ENCODE assay signal across 17 cellular contexts in the genomic region with DNA sequence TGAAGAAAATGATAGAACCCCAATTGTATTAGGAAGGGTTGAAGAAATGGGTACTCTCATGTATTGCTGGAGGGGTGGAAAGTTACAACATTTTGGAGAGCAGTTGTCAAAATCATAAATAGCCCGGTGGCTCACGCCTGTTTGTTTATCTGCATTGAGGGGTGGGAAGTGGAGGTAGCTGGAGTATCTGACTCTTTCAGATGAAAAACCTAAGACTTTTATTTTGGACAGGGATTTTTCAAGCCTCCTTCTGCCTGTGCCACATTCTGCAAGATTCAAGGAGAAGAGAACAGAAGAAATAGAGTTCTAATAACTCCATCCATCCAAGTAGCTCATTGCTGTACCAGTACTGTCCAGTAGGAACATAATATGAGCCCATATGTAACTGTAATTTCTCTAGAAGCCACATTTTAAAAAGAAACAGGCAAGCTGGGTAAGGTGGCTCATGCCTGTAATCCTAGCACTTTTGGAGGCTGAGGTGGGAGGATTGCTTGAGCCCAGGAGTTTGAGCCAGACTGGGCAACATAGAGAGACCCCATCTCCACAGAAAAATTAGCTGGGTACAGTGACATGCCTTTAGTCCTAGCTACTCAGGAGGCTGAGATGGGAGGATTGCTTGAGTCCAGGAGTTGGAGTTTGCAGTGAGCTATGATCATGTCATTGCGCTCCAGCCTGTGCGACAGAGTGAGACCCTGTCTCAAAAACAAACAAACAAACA. TPM values are rescaled to one million over a fixed set of nuclear protein-coding genes. Genes with fewer than 3 reads are reported as not detected.
DNase-seq lines count a peak whose midpoint lies in the region; ATAC-seq and TF ChIP-seq lines count a peak whose summit lies in the region.
"Had no signal": no experiment of that assay in that cellular context is flagged by ENCODE, and none has a peak within 500 bp of the region (broad histone marks: within the 10 kb centered on the region; RNA-seq: fewer than 3 reads in every experiment).

No MANE protein-coding gene starts in this region.

- H3K27me3 ChIP-seq in HL-60 (ENCODE audit: insufficient read depth, poor library complexity, severe bottlenecking) (no peaks in the 10 kb centered on the region), esophagus squamous epithelium (no peaks in the 10 kb centered on the region)
- H3K27me3 ChIP-seq: heart left ventricle, sigmoid colon, stomach had no signal

- no peak for TF ChIP-seq POLR2A in esophagus squamous epithelium (IDR thresholded peaks at IDR 0.05)
- no peak for TF ChIP-seq POLR2A in GM18505 (IDR thresholded peaks at IDR 0.05; ENCODE audit: borderline replicate concordance, extremely low read depth, insufficient read depth, insufficient read length)

- intact Hi-C loops in CD14-positive monocyte (cut with micrococcal nuclease) (loop anchor here in 1 of 2 donors (5.0 kb wide), 1 partner anchor 58 kb away; no protein-coding TSS in a partner anchor), esophagus squamous epithelium (cut with DNase I) (no loop called here)

- TF ChIP-seq CTCF in CD14-positive monocyte (IDR thresholded peaks at IDR 0.05) = peak; percentile 11
- no peak for TF ChIP-seq CTCF in HL-60 (IDR thresholded peaks at IDR 0.05; ENCODE audit: insufficient read depth, low read length)
- peak; percentile 29 for TF ChIP-seq CTCF in astrocyte of the cerebellum (IDR thresholded peaks at IDR 0.05; ENCODE audit: low read depth, low read length, missing control alignments)
- TF ChIP-seq CTCF in mesothelial cell of epicardium (IDR thresholded peaks at IDR 0.05; ENCODE audit: unreplicated experiment) = peak; percentile 37
- TF ChIP-seq CTCF in esophagus squamous epithelium (IDR thresholded peaks at IDR 0.05) = peak in 1 of 6 experiments; percentile 26

- peaks cover 58% of the 10 kb centered on the region for H3K4me1 Mint-ChIP-seq in CD14-positive monocyte
- H3K4me1 Mint-ChIP-seq in mesothelial cell of epicardium = no peaks in the 10 kb centered on the region

- H3K4me3 ChIP-seq in HL-60 (replicated peaks; ENCODE audit: insufficient read depth, low read length) = no peak overlapping the region
- no peak overlapping the region for H3K4me3 ChIP-seq in astrocyte of the cerebellum (ENCODE audit: low read depth, low read length)
- H3K4me3 ChIP-seq in esophagus squamous epithelium = no peak overlapping the region
- H3K4me3 ChIP-seq: heart left ventricle, sigmoid colon, stomach had no signal

- H3K27ac Mint-ChIP-seq in CD14-positive monocyte (peak overlapping the region in 1 of 7 donors; percentile 21), mesothelial cell of epicardium (no peak overlapping the region)
- H3K27ac Mint-ChIP-seq: natural killer cell had no signal

- ATAC-seq in HG02588 (IDR thresholded peaks at IDR 0.05; ENCODE audit: unreplicated experiment) = no peak
- ATAC-seq in GM18505 (IDR thresholded peaks at IDR 0.05; ENCODE audit: unreplicated experiment) = no peak
- ATAC-seq: heart left ventricle, natural killer cell, Panc1 had no signal

- H3K27ac ChIP-seq in HL-60 (replicated peaks) (peak overlapping the region; percentile 52; the same call in 1 of the 2 replicates), esophagus squamous epithelium (no peak overlapping the region)
- H3K27ac ChIP-seq: heart left ventricle, sigmoid colon, stomach had no signal

- in situ Hi-C loops in astrocyte of the cerebellum (cut with HindIII; ENCODE audit: low sequenced_read_pairs) = loop anchor here (5.0 kb wide), 1 partner anchor 78 kb away; no protein-coding TSS in a partner anchor

- H3K9me3 ChIP-seq in esophagus squamous epithelium = no peaks in the 10 kb centered on the region
- H3K9me3 ChIP-seq: heart left ventricle, sigmoid colon, stomach had no signal

- 84 to 90% methylated on average over 4 of the region's 4 CpGs for WGBS in esophagus squamous epithelium, 2 donors

- no peak overlapping the region for H3K4me3 Mint-ChIP-seq in CD14-positive monocyte
- H3K4me3 Mint-ChIP-seq in mesothelial cell of epicardium = no peak overlapping the region
- H3K4me3 Mint-ChIP-seq: natural killer cell had no signal

- no peaks in the 10 kb centered on the region for H3K9me3 Mint-ChIP-seq in CD14-positive monocyte
- H3K9me3 Mint-ChIP-seq in mesothelial cell of epicardium = no peaks in the 10 kb centered on the region
- H3K9me3 Mint-ChIP-seq: natural killer cell had no signal

- peaks cover 0 to 28% (median 0%) of the 10 kb centered on the region in 3 donors for H3K4me1 ChIP-seq in esophagus squamous epithelium

- H3K36me3 Mint-ChIP-seq in CD14-positive monocyte = peaks cover 2 to 4% of the 10 kb centered on the region in 2 donors
- no peaks in the 10 kb centered on the region for H3K36me3 Mint-ChIP-seq in mesothelial cell of epicardium
- H3K36me3 Mint-ChIP-seq: natural killer cell had no signal

- DNase-seq in CD14-positive monocyte (ENCODE audit: low spot score) = no peak
- DNase-seq in HL-60 (ENCODE audit: low read depth in 1 of 2, low spot score in 1 of 2) = no peak
- DNase-seq in astrocyte of the cerebellum (ENCODE audit: low read depth) = no peak
- DNase-seq in mesothelial cell of epicardium (ENCODE audit: low spot score in 2 of 2, unreplicated experiment in 2 of 2) = no peak
- no peak for DNase-seq in esophagus squamous epithelium (lab: John Stamatoyannopoulos, UW)
- no peak for DNase-seq in islet precursor cell
- DNase-seq: activated CD4-positive, alpha-beta T cell treated with anti-CD3 and anti-CD28 coated beads, Interleukin-2, amount 50 U/mL, for 4 hours; effector CD8-positive, alpha-beta T cell; heart left ventricle; natural killer cell; NCI-H1105 treated with DMSO at 0.1 percent for 48 hours; sigmoid colon; stomach had no signal

- peaks cover 0 to 1% (median 0%) of the 10 kb centered on the region in 3 donors for H3K27me3 Mint-ChIP-seq in CD14-positive monocyte (ENCODE audit: low read depth in 3 of 3)
- H3K27me3 Mint-ChIP-seq in mesothelial cell of epicardium (ENCODE audit: low read depth) = no peaks in the 10 kb centered on the region

- no peaks in the 10 kb centered on the region for H3K36me3 ChIP-seq in esophagus squamous epithelium
- H3K36me3 ChIP-seq: heart left ventricle, sigmoid colon, stomach had no signal

RNA-seq across cellular contexts. Expression of gene NT5DC4, which starts 35.5 kb away (rescaled TPM):
- polyA plus RNA-seq in CD14-positive monocyte = not detected
- total RNA-seq in mesothelial cell of epicardium (not detected in 3 replicates), esophagus squamous epithelium (not detected)
- total RNA-seq: sigmoid colon; stomach; T-helper 2 cell treated with Interferon-gamma antibody and Interleukin-4, amounts not matched to agents 100 ng/mL and 5 ng/mL, for 36 hours had no signal
- polyA plus RNA-seq: heart left ventricle, stomach had no signal

RNA-seq across cellular contexts. Expression of gene SLC20A1, which starts 39.6 kb away (rescaled TPM):
- 10 to 100 TPM; 16.1 to 36.3 TPM for polyA plus RNA-seq in CD14-positive monocyte
- total RNA-seq in mesothelial cell of epicardium (41.6 to 46.9 TPM (median 46.3 TPM) in 3 replicates), esophagus squamous epithelium (10 to 100 TPM in 3 of 4 donors, 1 to 10 TPM in 1; 9.4 to 26.9 (median 21.5) TPM)
